ENCODE assay signal across 1 cellular context in genomic region chr10:117132751-117133231, GRCh38.
TF ChIP-seq lines count a peak whose summit lies in the region.

No MANE protein-coding gene starts in this region.

TF ChIP-seq in SK-N-SH treated with all-trans-retinoic acid at 6 μM for 48 hours, 23 proteins besides CTCF, POLR2A, EP300 and RAD21 (continued from another document):
- TF ChIP-seq CREB5 (CRISPR knock-in tag; IDR thresholded peaks at IDR 0.05; ENCODE audit: low read depth) (no peak), ZNF8 (CRISPR knock-in tag; IDR thresholded peaks at IDR 0.05) (no peak), OSR1 (CRISPR knock-in tag; IDR thresholded peaks at IDR 0.05) (no peak), ESRRG (CRISPR knock-in tag; IDR thresholded peaks at IDR 0.05) (no peak), CSDC2 (CRISPR knock-in tag; IDR thresholded peaks at IDR 0.05) (no peak), TSHZ2 (CRISPR knock-in tag; IDR thresholded peaks at IDR 0.05) (no peak)
